In genomic region chr2:44934962-44935853, GRCh38 we compare ENCODE assay signal across 11 cellular contexts. TPM values are rescaled to one million over a fixed set of nuclear protein-coding genes. Genes with fewer than 3 reads are reported as not detected.
DNase-seq lines count a peak whose midpoint lies in the region; ATAC-seq and TF ChIP-seq lines count a peak whose summit lies in the region.
"Had no signal": no experiment of that assay in that cellular context is flagged by ENCODE, and none has a peak within 500 bp of the region (broad histone marks: within the 10 kb centered on the region; RNA-seq: fewer than 3 reads in every experiment).

No MANE protein-coding gene starts in this region.

- POLR2A ChIA-PET in activated CD4-positive, alpha-beta T cell treated with anti-CD3 and anti-CD28 coated beads, Interleukin-2, amount 10 ng/mL, durations not matched to agents 7 days and 5 days (lab: Charles Lee): no interaction called here

- TF ChIP-seq CTCF in uterus (IDR thresholded peaks at IDR 0.05): no peak

- H3K4me2 ChIP-seq in skeletal muscle satellite cell (ENCODE audit: low read length): peak overlapping the region; percentile 90

- peak overlapping the region; percentile 58 for H3K4me3 ChIP-seq in skeletal muscle satellite cell (ENCODE audit: low read length)
- H3K4me3 ChIP-seq in uterus: no peak overlapping the region

- ATAC-seq in HG03439 (IDR thresholded peaks at IDR 0.05; ENCODE audit: unreplicated experiment) (no peak), HG03280 (IDR thresholded peaks at IDR 0.05; ENCODE audit: unreplicated experiment) (no peak)

- no peak overlapping the region for H3K27ac ChIP-seq in uterus

- intact Hi-C loops in activated CD4-positive, alpha-beta T cell treated with anti-CD3 and anti-CD28 coated beads, Interleukin-2, amount 10 ng/mL, durations not matched to agents 24 days and 14 days (cut with micrococcal nuclease): no loop called here
- intact Hi-C loops in uterus (cut with DNase I; ENCODE audit: low total_unique reads): no loop called here

- no peak for DNase-seq in activated CD4-positive, alpha-beta T cell treated with anti-CD3 and anti-CD28 coated beads, Interleukin-2, amount 10 ng/mL, durations not matched to agents 7 days and 5 days
- DNase-seq in activated CD4-positive, alpha-beta T cell treated with anti-CD3 and anti-CD28 coated beads, Interleukin-2, amount 10 ng/mL, durations not matched to agents 24 days and 14 days: no peak
- DNase-seq in NCI-H345 (lab: John Stamatoyannopoulos, UW) (peak; percentile 14), fibroblast of gingiva (ENCODE audit: low read depth) (peak; percentile 13), uterus (no peak)
- DNase-seq: stimulated activated CD4-positive, alpha-beta T cell treated with anti-CD3 and anti-CD28 coated beads, Interleukin-2, amount 100 ng/mL, for 24 hours had no signal

- H3K4me1 ChIP-seq in skeletal muscle satellite cell (ENCODE audit: control insufficient read depth, insufficient read depth, low read length): peaks cover 9% of the 10 kb centered on the region
- H3K4me1 ChIP-seq in uterus: peaks cover 0 to 21% of the 10 kb centered on the region in 2 donors

- CTCF ChIA-PET in activated CD4-positive, alpha-beta T cell treated with anti-CD3 and anti-CD28 coated beads, Interleukin-2, amount 10 ng/mL, durations not matched to agents 7 days and 5 days (lab: Charles Lee): interaction anchor here (0.8 kb wide), 1 partner anchor 20 kb away, joined by 3 read pairs; no protein-coding TSS in a partner anchor

- peak overlapping the region; percentile 54 for H3K27ac Mint-ChIP-seq in activated CD4-positive, alpha-beta T cell treated with anti-CD3 and anti-CD28 coated beads, Interleukin-2, amount 10 ng/mL, durations not matched to agents 7 days and 5 days
- H3K27ac Mint-ChIP-seq in activated CD4-positive, alpha-beta T cell treated with anti-CD3 and anti-CD28 coated beads, Interleukin-2, amount 10 ng/mL, durations not matched to agents 24 days and 14 days: no peak overlapping the region

- H3K36me3 ChIP-seq in skeletal muscle satellite cell (ENCODE audit: insufficient read depth, low read length) (no peaks in the 10 kb centered on the region), uterus (no peaks in the 10 kb centered on the region)

- H3K4me1 Mint-ChIP-seq in activated CD4-positive, alpha-beta T cell treated with anti-CD3 and anti-CD28 coated beads, Interleukin-2, amount 10 ng/mL, durations not matched to agents 7 days and 5 days: peaks cover 13% of the 10 kb centered on the region
- H3K4me1 Mint-ChIP-seq in activated CD4-positive, alpha-beta T cell treated with anti-CD3 and anti-CD28 coated beads, Interleukin-2, amount 10 ng/mL, durations not matched to agents 24 days and 14 days: peaks cover 5% of the 10 kb centered on the region

- peaks cover 4% of the 10 kb centered on the region for H3K36me3 Mint-ChIP-seq in activated CD4-positive, alpha-beta T cell treated with anti-CD3 and anti-CD28 coated beads, Interleukin-2, amount 10 ng/mL, durations not matched to agents 7 days and 5 days (ENCODE audit: low read depth)
- H3K36me3 Mint-ChIP-seq in activated CD4-positive, alpha-beta T cell treated with anti-CD3 and anti-CD28 coated beads, Interleukin-2, amount 10 ng/mL, durations not matched to agents 24 days and 14 days (ENCODE audit: low read depth): peaks cover 1% of the 10 kb centered on the region

- H3K27me3 ChIP-seq in skeletal muscle satellite cell (ENCODE audit: control insufficient read depth, insufficient read depth, low read length) (peaks cover 89% of the 10 kb centered on the region), uterus (peaks cover 3 to 88% of the 10 kb centered on the region in 2 donors)

- TF ChIP-seq POLR2A in uterus (IDR thresholded peaks at IDR 0.05): no peak

- H3K27me3 Mint-ChIP-seq in activated CD4-positive, alpha-beta T cell treated with anti-CD3 and anti-CD28 coated beads, Interleukin-2, amount 10 ng/mL, durations not matched to agents 7 days and 5 days: peaks cover 85% of the 10 kb centered on the region
- peaks cover 78% of the 10 kb centered on the region for H3K27me3 Mint-ChIP-seq in activated CD4-positive, alpha-beta T cell treated with anti-CD3 and anti-CD28 coated beads, Interleukin-2, amount 10 ng/mL, durations not matched to agents 24 days and 14 days

- H3K9me3 ChIP-seq in skeletal muscle satellite cell (replicated peaks; ENCODE audit: low read length): no peaks in the 10 kb centered on the region
- H3K9me3 ChIP-seq in uterus: no peaks in the 10 kb centered on the region

- H3K4me3 Mint-ChIP-seq in activated CD4-positive, alpha-beta T cell treated with anti-CD3 and anti-CD28 coated beads, Interleukin-2, amount 10 ng/mL, durations not matched to agents 7 days and 5 days: no peak overlapping the region
- no peak overlapping the region for H3K4me3 Mint-ChIP-seq in activated CD4-positive, alpha-beta T cell treated with anti-CD3 and anti-CD28 coated beads, Interleukin-2, amount 10 ng/mL, durations not matched to agents 24 days and 14 days

- no peaks in the 10 kb centered on the region for H3K9me3 Mint-ChIP-seq in activated CD4-positive, alpha-beta T cell treated with anti-CD3 and anti-CD28 coated beads, Interleukin-2, amount 10 ng/mL, durations not matched to agents 7 days and 5 days
- no peaks in the 10 kb centered on the region for H3K9me3 Mint-ChIP-seq in activated CD4-positive, alpha-beta T cell treated with anti-CD3 and anti-CD28 coated beads, Interleukin-2, amount 10 ng/mL, durations not matched to agents 24 days and 14 days

- no peak overlapping the region for H3K9ac ChIP-seq in skeletal muscle satellite cell (ENCODE audit: low read depth, low read length)

RNA-seq across cellular contexts. Expression of gene SIX3, which starts 6.3 kb away (rescaled TPM):
- not detected for total RNA-seq in activated CD4-positive, alpha-beta T cell treated with anti-CD3 and anti-CD28 coated beads, Interleukin-2, amount 10 ng/mL, durations not matched to agents 7 days and 5 days
- total RNA-seq in activated CD4-positive, alpha-beta T cell treated with anti-CD3 and anti-CD28 coated beads, Interleukin-2, amount 10 ng/mL, durations not matched to agents 24 days and 14 days: not detected in 2 replicates
- total RNA-seq in skeletal muscle satellite cell (2012; rRNA removed): 1.1 and 2.3 TPM in 2 replicates
- total RNA-seq in uterus: not detected
- total RNA-seq: liver, SK-MEL-5 had no signal

Comparison
In these comparisons a context has a peak if more than half of its experiments do, and no peak if none do; other contexts are left out.
1. DNase-seq: peak in NCI-H345 (single experiment) and fibroblast of gingiva (single experiment); none in activated CD4-positive, alpha-beta T cell treated with anti-CD3 and anti-CD28 coated beads, Interleukin-2, amount 10 ng/mL, durations not matched to agents 7 days and 5 days (single experiment), activated CD4-positive, alpha-beta T cell treated with anti-CD3 and anti-CD28 coated beads, Interleukin-2, amount 10 ng/mL, durations not matched to agents 24 days and 14 days (single experiment) and uterus (0 of 2).